ENCODE assay signal across 9 cellular contexts in genomic region chr12:108826807-108827721, GRCh38. TPM values are rescaled to one million over a fixed set of nuclear protein-coding genes. Genes with fewer than 3 reads are reported as not detected.
DNase-seq lines count a peak whose midpoint lies in the region; ATAC-seq and TF ChIP-seq lines count a peak whose summit lies in the region.
"Had no signal": no experiment of that assay in that cellular context is flagged by ENCODE, and none has a peak within 500 bp of the region (broad histone marks: within the 10 kb centered on the region; RNA-seq: fewer than 3 reads in every experiment).

No MANE protein-coding gene starts in this region.

- DNase-seq in T-helper 17 cell: no peak
- DNase-seq in psoas muscle: no peak
- no peak for DNase-seq in putamen (ENCODE audit: low spot score)
- DNase-seq in mesenteric fat pad (ENCODE audit: low spot score): no peak
- no peak for DNase-seq in NCI-H226
- no peak for DNase-seq in NK-92 (lab: John Stamatoyannopoulos, UW; ENCODE audit: unreplicated experiment)
- DNase-seq: Kasumi-1 had no signal

- no peak overlapping the region for H3K4me3 Mint-ChIP-seq in T-helper 17 cell

- no peak for TF ChIP-seq POLR2A in gastroesophageal sphincter (IDR thresholded peaks at IDR 0.05)

- H3K36me3 Mint-ChIP-seq in T-helper 17 cell (ENCODE audit: low read depth): peaks cover 2% of the 10 kb centered on the region

- H3K27me3 ChIP-seq in DOHH2 (ENCODE audit: control insufficient read depth, low read length) (no peaks in the 10 kb centered on the region), gastroesophageal sphincter (no peaks in the 10 kb centered on the region), psoas muscle (ENCODE audit: insufficient read depth in 3 of 3, low read length in 2 of 3) (no peaks in the 10 kb centered on the region)

- H3K9me3 ChIP-seq in DOHH2 (ENCODE audit: control insufficient read depth, insufficient read depth, low read length) (no peaks in the 10 kb centered on the region), T-helper 17 cell (ENCODE audit: control insufficient read depth, low read length, poor library complexity, severe bottlenecking) (no peaks in the 10 kb centered on the region), gastroesophageal sphincter (no peaks in the 10 kb centered on the region), psoas muscle (no peaks in the 10 kb centered on the region)

- intact Hi-C loops in psoas muscle (cut with DNase I): no loop called here

- no peaks in the 10 kb centered on the region; the same call in 1 of the 2 replicates for H4K20me1 ChIP-seq in DOHH2 (ENCODE audit: control insufficient read depth, insufficient read depth, low read depth, low read length)

- no peaks in the 10 kb centered on the region for H3K27me3 Mint-ChIP-seq in T-helper 17 cell

- H3K36me3 ChIP-seq in DOHH2 (ENCODE audit: control insufficient read depth, low read length): peaks cover 9% of the 10 kb centered on the region; the same call in 1 of the 2 replicates
- H3K36me3 ChIP-seq in gastroesophageal sphincter: peaks cover 0 to 28% of the 10 kb centered on the region in 2 donors
- H3K36me3 ChIP-seq in psoas muscle (ENCODE audit: insufficient read depth in 1 of 2, low read depth in 1 of 2): peaks cover 0 to 53% of the 10 kb centered on the region in 2 donors

- peaks cover 4% of the 10 kb centered on the region for H3K79me2 ChIP-seq in DOHH2 (ENCODE audit: control insufficient read depth, low read length)

- peak overlapping the region; percentile 24; the same call in 1 of the 2 replicates for H3K27ac ChIP-seq in DOHH2 (ENCODE audit: low read depth, low read length)
- H3K27ac ChIP-seq in gastroesophageal sphincter: peak overlapping the region; percentile 67 to 85 (median 81)
- H3K27ac ChIP-seq in psoas muscle: peak overlapping the region; percentile 92

- H3K27ac Mint-ChIP-seq in T-helper 17 cell: peak overlapping the region; percentile 61

- TF ChIP-seq CTCF in DOHH2 (IDR thresholded peaks at IDR 0.05; ENCODE audit: low read depth, low read length, poor library complexity, severe bottlenecking) (no peak), gastroesophageal sphincter (IDR thresholded peaks at IDR 0.05) (no peak), psoas muscle (IDR thresholded peaks at IDR 0.05) (no peak)

- H3K4me2 ChIP-seq in DOHH2 (ENCODE audit: low read length): peak overlapping the region; percentile 83

- 43 to 47% methylated on average over 18 to 19 of the region's 20 CpGs for whole genome bisulfite sequencing in gastroesophageal sphincter (ENCODE audit: low coverage in 1 of 2), 2 donors
- 34 to 50% (median 41%) methylated on average over 20 of the region's 20 CpGs for WGBS in psoas muscle, 3 donors

- peaks cover 48% of the 10 kb centered on the region for H3K4me1 ChIP-seq in DOHH2 (ENCODE audit: control insufficient read depth, low read length)
- peaks cover 0 to 78% (median 59%) of the 10 kb centered on the region in 3 donors for H3K4me1 ChIP-seq in gastroesophageal sphincter
- H3K4me1 ChIP-seq in psoas muscle: peaks cover 78% of the 10 kb centered on the region

- ATAC-seq in T-helper 17 cell (no peak), gastroesophageal sphincter (peak; percentile 26), psoas muscle (peak in 1 of 4 donors; percentile 2)

- peaks cover 15% of the 10 kb centered on the region for H3F3A ChIP-seq in DOHH2 (ENCODE audit: control insufficient read depth, insufficient read depth)

- H3K9me2 ChIP-seq in DOHH2 (replicated peaks; ENCODE audit: control insufficient read depth, low read length): no peaks in the 10 kb centered on the region

- TF ChIP-seq EP300 in gastroesophageal sphincter (IDR thresholded peaks at IDR 0.05): no peak

- H3K4me1 Mint-ChIP-seq in T-helper 17 cell: peaks cover 12% of the 10 kb centered on the region

- H3K4me3 ChIP-seq in DOHH2 (ENCODE audit: low read length): peak overlapping the region; percentile 65
- H3K4me3 ChIP-seq in gastroesophageal sphincter: peak overlapping the region in 1 of 2 donors; percentile 17
- peak overlapping the region; percentile 35 for H3K4me3 ChIP-seq in psoas muscle

RNA-seq across cellular contexts. Expression of gene SSH1, which starts 30.3 kb away (rescaled TPM):
- total RNA-seq in T-helper 17 cell (10 to 100 TPM; 22.3 to 31.2 TPM), gastroesophageal sphincter (10 to 100 TPM; 16.2 to 35.0 (median 17.2) TPM), psoas muscle (10 to 100 TPM; 24.9 to 68.6 (median 55.9) TPM), mesenteric fat pad (63.2 TPM)
- 10 to 100 TPM; 10.0 to 39.8 (median 10.9) TPM for polyA plus RNA-seq in psoas muscle

RNA-seq across cellular contexts. Expression of gene DAO, which starts 52.8 kb away (rescaled TPM):
- total RNA-seq in T-helper 17 cell (not detected), gastroesophageal sphincter (1 to 10 TPM in 1 of 4 donors, not detected in 3; 2.5 TPM), psoas muscle (not detected), mesenteric fat pad (not detected)
- not detected for polyA plus RNA-seq in psoas muscle

Comparison
In these comparisons a context has a peak if more than half of its experiments do, and no peak if none do; other contexts are left out.
1. H3K27ac ChIP-seq: peak in every context shown above with its lines; median percentile 92 in psoas muscle; 81 in gastroesophageal sphincter; 24 in DOHH2.